22 cellular contexts compared by ENCODE assay signal in the genomic region with DNA sequence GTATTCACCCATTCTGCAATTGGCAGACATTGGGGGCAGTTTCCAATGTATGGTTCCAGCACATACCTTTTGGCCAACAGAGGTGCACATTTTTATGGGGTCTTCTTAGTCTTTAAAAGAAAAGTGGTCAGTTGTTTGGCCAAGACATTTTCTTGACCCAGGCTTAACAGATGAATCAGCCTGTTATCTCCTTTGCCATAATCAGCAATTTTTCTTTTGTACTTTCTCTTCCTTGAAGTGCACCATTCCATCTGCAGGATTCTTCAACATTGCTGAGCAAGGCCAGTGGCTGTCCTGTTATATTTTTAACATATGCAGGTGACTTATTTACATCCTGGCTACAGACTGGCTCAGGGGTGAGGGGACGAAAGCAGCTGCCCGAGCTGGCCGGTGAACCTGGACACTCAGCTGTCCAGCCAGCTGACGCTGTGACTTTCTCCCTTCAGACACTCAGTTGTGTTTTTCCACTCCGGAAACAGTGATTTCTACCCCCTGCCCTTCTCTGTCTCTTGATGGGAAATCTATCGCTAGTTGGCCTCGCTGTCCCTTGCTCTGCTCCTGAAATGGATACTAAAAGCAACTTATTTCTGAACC.
A peak's percentile ranks its signal among the peaks of the same experiment; 100 is the strongest.
DNase-seq lines count a peak whose midpoint lies in the region; ATAC-seq, FAIRE-seq and TF ChIP-seq lines count a peak whose summit lies in the region.
"Had no signal": no experiment of that assay in that cellular context is flagged by ENCODE, and none has a peak within 500 bp of the region (broad histone marks: within the 10 kb centered on the region; RNA-seq: fewer than 3 reads in every experiment).

No MANE protein-coding gene starts in this region.

- FAIRE-seq in H54 (lab: Jason Lieb, UNC), result no peak
- FAIRE-seq: A204.1, endometrium, pancreas had no signal

- DNase-seq in left ventricle myocardium inferior (no peak), cardiac septum (ENCODE audit: low spot score) (no peak), coronary artery (ENCODE audit: low spot score) (no peak), thoracic aorta (ENCODE audit: low spot score) (no peak), H54 (ENCODE audit: insufficient read length, low spot score) (no peak), KBM-7 (no peak)
- DNase-seq: activated CD4-positive, alpha-beta T cell treated with anti-CD3 and anti-CD28 coated beads, Interleukin-2, amount 10 ng/mL, durations not matched to agents 7 days and 5 days; activated CD8-positive, alpha-beta memory T cell treated with anti-CD3 and anti-CD28 coated beads, Interleukin-2, amount 50 U/mL, for 48 hours; activated gamma-delta T cell treated with Interleukin-2 at 50 U/mL for 16 hours; GDM1; HCEC 1CT; NCI-H1105; NCI-H2171; Peyer's patch had no signal

- H3K27ac ChIP-seq in left ventricle myocardium inferior (replicated peaks), result peak overlapping the region; percentile 80
- peak overlapping the region; percentile 65 to 71 for H3K27ac ChIP-seq in coronary artery
- H3K27ac ChIP-seq in thoracic aorta, result peak overlapping the region; percentile 81 to 85
- H3K27ac ChIP-seq: pancreas, Peyer's patch, upper lobe of left lung had no signal

- peaks cover 18% of the 10 kb centered on the region for H3K27me3 ChIP-seq in left ventricle myocardium inferior (ENCODE audit: low read depth)
- H3K27me3 ChIP-seq in thoracic aorta (replicated peaks; ENCODE audit: insufficient read depth), result no peaks in the 10 kb centered on the region
- H3K27me3 ChIP-seq: pancreas, Peyer's patch, upper lobe of left lung had no signal

- ATAC-seq in thoracic aorta (ENCODE audit: insufficient number of reproducible peaks, low FRiP score, low read depth) (no peak), HG03432 (IDR thresholded peaks at IDR 0.05; ENCODE audit: unreplicated experiment) (no peak)
- ATAC-seq: pancreas; stimulated activated memory B cell treated with anti-CD40 and anti-IgM and Interleukin-4, amounts not matched to agents 10 μg/mL and 1 μg/mL and 100 μg/mL, for 72 hours had no signal

- H3K36me3 Mint-ChIP-seq in nephron (ENCODE audit: low read depth), result no peaks in the 10 kb centered on the region
- H3K36me3 Mint-ChIP-seq: stimulated activated memory B cell treated with anti-CD40 and anti-IgM and Interleukin-4, amounts not matched to agents 10 μg/mL and 1 μg/mL and 100 μg/mL, for 72 hours had no signal

- H3K36me3 ChIP-seq in left ventricle myocardium inferior, result no peaks in the 10 kb centered on the region
- no peaks in the 10 kb centered on the region for H3K36me3 ChIP-seq in thoracic aorta
- H3K36me3 ChIP-seq: BLaER1 treated with 17β-estradiol and CSF1 and Interleukin-3, amounts not matched to agents 10 nM and 100 nM; pancreas; Peyer's patch; upper lobe of left lung had no signal

- peak overlapping the region in 2 of 3 experiments; percentile 7 to 19 for H3K4me3 Mint-ChIP-seq in nephron
- H3K4me3 Mint-ChIP-seq: activated CD4-positive, alpha-beta T cell treated with anti-CD3 and anti-CD28 coated beads, Interleukin-2, amount 10 ng/mL, durations not matched to agents 7 days and 5 days; stimulated activated memory B cell treated with anti-CD40 and anti-IgM and Interleukin-4, amounts not matched to agents 10 μg/mL and 1 μg/mL and 100 μg/mL, for 72 hours had no signal

- peaks cover 27% of the 10 kb centered on the region for H3K27me3 Mint-ChIP-seq in nephron (ENCODE audit: low read depth)

- H3K4me3 ChIP-seq in left ventricle myocardium inferior (no peak overlapping the region), coronary artery (peak overlapping the region; percentile 22), thoracic aorta (peak overlapping the region; percentile 24)
- H3K4me3 ChIP-seq: BLaER1 treated with 17β-estradiol and CSF1 and Interleukin-3, amounts not matched to agents 10 nM and 100 nM; pancreas; Peyer's patch; upper lobe of left lung had no signal

- no peaks in the 10 kb centered on the region for H3K9me3 Mint-ChIP-seq in nephron
- H3K9me3 Mint-ChIP-seq: activated CD4-positive, alpha-beta T cell treated with anti-CD3 and anti-CD28 coated beads, Interleukin-2, amount 10 ng/mL, durations not matched to agents 7 days and 5 days; stimulated activated memory B cell treated with anti-CD40 and anti-IgM and Interleukin-4, amounts not matched to agents 10 μg/mL and 1 μg/mL and 100 μg/mL, for 72 hours had no signal

- TF ChIP-seq CTCF in left ventricle myocardium inferior (IDR thresholded peaks at IDR 0.05; ENCODE audit: borderline replicate concordance), result no peak
- TF ChIP-seq CTCF in coronary artery (IDR thresholded peaks at IDR 0.05), result no peak
- TF ChIP-seq CTCF in nephron (IDR thresholded peaks at IDR 0.05; ENCODE audit: unreplicated experiment in 3 of 3), result no peak
- TF ChIP-seq CTCF in thoracic aorta (IDR thresholded peaks at IDR 0.05), result no peak

- in situ Hi-C loops in KBM-7 (cut with MboI; ENCODE audit: low pct_unique_long_range_greater_than_20kb, low sequenced_read_pairs), result no loop called here

- H3K4me1 ChIP-seq in left ventricle myocardium inferior (peaks cover 52% of the 10 kb centered on the region), thoracic aorta (ENCODE audit: control insufficient read depth in 1 of 2, low read depth in 2 of 2) (peaks cover 41 to 83% of the 10 kb centered on the region in 2 donors)
- H3K4me1 ChIP-seq: pancreas, Peyer's patch had no signal

- no peak for TF ChIP-seq POLR2A in H54 (IDR thresholded peaks at IDR 0.05; ENCODE audit: low read depth, low read length)

- intact Hi-C loops in left ventricle myocardium inferior (cut with micrococcal nuclease), result no loop called here
- intact Hi-C loops in cardiac septum (cut with DNase I), result loop anchor here (2.0 to 10.0 kb wide), 3 partner anchors 20 to 276 kb away; no protein-coding TSS in a partner anchor

- H3K9me3 ChIP-seq in left ventricle myocardium inferior (replicated peaks), result no peaks in the 10 kb centered on the region
- H3K9me3 ChIP-seq in thoracic aorta, result no peaks in the 10 kb centered on the region
- H3K9me3 ChIP-seq: BLaER1 treated with 17β-estradiol and CSF1 and Interleukin-3, amounts not matched to agents 10 nM and 100 nM; pancreas; Peyer's patch; upper lobe of left lung had no signal

- H3K4me1 Mint-ChIP-seq in nephron, result peaks cover 66% of the 10 kb centered on the region
- H3K4me1 Mint-ChIP-seq: activated CD4-positive, alpha-beta T cell treated with anti-CD3 and anti-CD28 coated beads, Interleukin-2, amount 10 ng/mL, durations not matched to agents 7 days and 5 days had no signal

- H3K27ac Mint-ChIP-seq in nephron, result peak overlapping the region; percentile 21 to 35 (median 25)
- H3K27ac Mint-ChIP-seq: activated CD4-positive, alpha-beta T cell treated with anti-CD3 and anti-CD28 coated beads, Interleukin-2, amount 10 ng/mL, durations not matched to agents 7 days and 5 days; stimulated activated memory B cell treated with anti-CD40 and anti-IgM and Interleukin-4, amounts not matched to agents 10 μg/mL and 1 μg/mL and 100 μg/mL, for 72 hours had no signal
